8 cellular contexts compared by ENCODE assay signal in the genomic region with DNA sequence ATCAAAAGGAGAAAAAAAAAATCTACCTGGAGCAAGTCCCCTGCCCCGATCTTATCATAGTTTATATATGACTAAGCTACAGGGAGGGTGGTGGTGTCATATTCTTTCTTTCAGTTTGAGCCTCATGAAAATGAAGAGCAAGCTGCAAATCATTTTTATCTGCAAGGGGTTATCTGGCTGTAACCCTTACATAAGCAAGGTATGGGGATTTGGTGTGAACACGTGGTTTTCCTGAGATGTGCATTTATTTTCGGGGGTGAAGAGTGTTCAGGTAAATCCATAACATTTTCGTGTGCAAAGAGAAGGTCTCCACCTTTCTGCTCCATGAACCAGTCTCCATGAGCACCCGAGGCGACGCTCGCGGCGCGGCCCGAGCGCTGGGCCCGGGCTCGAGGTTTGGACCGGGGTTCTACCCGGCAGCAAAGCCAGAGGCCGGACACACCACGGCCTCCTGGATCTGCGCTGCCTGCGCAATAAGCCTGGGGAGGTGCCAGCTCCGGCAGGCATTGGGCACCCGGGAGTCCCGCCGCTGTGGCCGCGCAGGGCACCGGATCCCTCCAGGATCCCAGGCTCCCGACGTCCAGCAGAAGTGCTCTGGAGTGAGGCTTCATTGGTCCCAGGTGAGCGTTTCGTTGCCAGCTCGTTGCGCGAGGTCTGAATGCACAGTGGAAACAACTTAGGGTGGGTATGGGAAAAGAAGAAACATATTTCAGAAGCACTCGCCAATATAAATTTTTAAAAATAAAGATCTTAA. TPM values are rescaled to one million over a fixed set of nuclear protein-coding genes. Genes with fewer than 3 reads are reported as not detected.
DNase-seq lines count a peak whose midpoint lies in the region; ATAC-seq and TF ChIP-seq lines count a peak whose summit lies in the region.

No MANE protein-coding gene starts in this region.

- no peaks in the 10 kb centered on the region for H3K36me3 ChIP-seq in uterus

- TF ChIP-seq POLR2A in GM18951 (IDR thresholded peaks at IDR 0.05; ENCODE audit: extremely low read depth, insufficient read depth, insufficient read length), result peak; percentile 41
- TF ChIP-seq POLR2A in uterus (IDR thresholded peaks at IDR 0.05), result peak in 1 of 2 donors; percentile 13

- no peaks in the 10 kb centered on the region for H3K9me3 ChIP-seq in uterus

- H3K27me3 ChIP-seq in uterus, result no peaks in the 10 kb centered on the region

- H3K4me3 ChIP-seq in fibroblast of villous mesenchyme (ENCODE audit: low read depth, low read length) (peak overlapping the region; percentile 84), uterus (peak overlapping the region; percentile 50 to 58)

- peak; percentile 32 for ATAC-seq in HG03108 (IDR thresholded peaks at IDR 0.05; ENCODE audit: unreplicated experiment)
- peak; percentile 54 to 70 for ATAC-seq in natural killer cell treated with Interleukin-12 subunit alpha and Interleukin-12 subunit beta and Interleukin-15 and Interleukin-18, amount 100 ng/mL, for 72 hours

- intact Hi-C loops in uterus (cut with DNase I; ENCODE audit: low total_unique reads), result loop anchor here (5.0 kb wide), 2 partner anchors 37 to 68 kb away; partner anchors contain the start of genes GPD2 and NR4A2

- peak; percentile 69 for DNase-seq in COR-L47 (lab: John Stamatoyannopoulos, UW)
- peak; percentile 71 for DNase-seq in NCI-H345 treated with DMSO at 0.1 percent for 48 hours (lab: John Stamatoyannopoulos, UW; ENCODE audit: unreplicated experiment)
- DNase-seq in activated T-helper 9 cell treated with anti-CD3 and anti-CD28 coated beads, Interleukin-2, amount 50 U/mL, for 16 hours (ENCODE audit: low read depth), result peak; percentile 31
- peak; percentile 46 for DNase-seq in fibroblast of villous mesenchyme (ENCODE audit: low read depth)
- DNase-seq in natural killer cell treated with Interleukin-12 subunit alpha and Interleukin-12 subunit beta and Interleukin-15 and Interleukin-18, amount 100 ng/mL, for 72 hours (ENCODE audit: low spot score), result peak; percentile 64
- peak; percentile 78 for DNase-seq in uterus

- H3K4me1 Mint-ChIP-seq in natural killer cell treated with Interleukin-12 subunit alpha and Interleukin-12 subunit beta and Interleukin-15 and Interleukin-18, amount 100 ng/mL, for 72 hours (ENCODE audit: low read depth in 2 of 2), result peaks cover 30 to 31% of the 10 kb centered on the region in 2 donors

- H3K27me3 Mint-ChIP-seq in natural killer cell treated with Interleukin-12 subunit alpha and Interleukin-12 subunit beta and Interleukin-15 and Interleukin-18, amount 100 ng/mL, for 72 hours, result peaks cover 0 to 2% of the 10 kb centered on the region in 2 donors

- H3K4me3 Mint-ChIP-seq in natural killer cell treated with Interleukin-12 subunit alpha and Interleukin-12 subunit beta and Interleukin-15 and Interleukin-18, amount 100 ng/mL, for 72 hours, result peak overlapping the region; percentile 89

- in situ Hi-C loops in GM18951 (cut with MboI; ENCODE audit: low sequenced_read_pairs, unreplicated experiment), result no loop called here

- TF ChIP-seq CTCF in fibroblast of villous mesenchyme (IDR thresholded peaks at IDR 0.05; ENCODE audit: insufficient read depth, low read depth, low read length) (no peak), uterus (IDR thresholded peaks at IDR 0.05) (no peak)

- peaks cover 5% of the 10 kb centered on the region for H3K36me3 Mint-ChIP-seq in natural killer cell treated with Interleukin-12 subunit alpha and Interleukin-12 subunit beta and Interleukin-15 and Interleukin-18, amount 100 ng/mL, for 72 hours

- H3K9me3 Mint-ChIP-seq in natural killer cell treated with Interleukin-12 subunit alpha and Interleukin-12 subunit beta and Interleukin-15 and Interleukin-18, amount 100 ng/mL, for 72 hours, result no peaks in the 10 kb centered on the region

- peak overlapping the region; percentile 91 to 99 for H3K27ac ChIP-seq in uterus

- no peaks in the 10 kb centered on the region for H3K4me1 ChIP-seq in uterus

- H3K27ac Mint-ChIP-seq in natural killer cell treated with Interleukin-12 subunit alpha and Interleukin-12 subunit beta and Interleukin-15 and Interleukin-18, amount 100 ng/mL, for 72 hours, result peak overlapping the region; percentile 96 to 99

RNA-seq across cellular contexts. Expression of gene GPD2, which starts 36.1 kb away (rescaled TPM):
- total RNA-seq in fibroblast of villous mesenchyme (44.5 and 63.9 TPM in 2 replicates), uterus (10 to 100 TPM in 3 of 4 donors, 1 to 10 TPM in 1; 2.0 to 41.6 (median 32.1) TPM)
- 10 to 100 TPM; 25.7 to 34.1 TPM for total RNA-seq in natural killer cell treated with Interleukin-12 subunit alpha and Interleukin-12 subunit beta and Interleukin-15 and Interleukin-18, amount 100 ng/mL, for 72 hours

Comparison
In these comparisons a context has a peak if more than half of its experiments do, and no peak if none do; other contexts are left out.
1. Peak in every context shown above with its lines: DNase-seq, ATAC-seq, H3K4me3 ChIP-seq and H3K27ac ChIP-seq.